In genomic region chr6:158475344-158476302, GRCh38 we compare ENCODE assay signal across 8 cellular contexts.
DNase-seq lines count a peak whose midpoint lies in the region; ATAC-seq, FAIRE-seq and TF ChIP-seq lines count a peak whose summit lies in the region.

No MANE protein-coding gene starts in this region.

- TF ChIP-seq EP300 in HepG2 (IDR thresholded peaks at IDR 0.05; ENCODE audit: low read depth in 2 of 2, low read length in 2 of 2) (no peak), HepG2 (CRISPR knock-in tag; IDR thresholded peaks at IDR 0.05; ENCODE audit: borderline replicate concordance) (no peak)

- H3K9ac ChIP-seq in HepG2 (ENCODE audit: insufficient read depth, low read depth, low read length): no peak overlapping the region

- no peak for FAIRE-seq in HepG2 (lab: Jason Lieb, UNC)

- no peak overlapping the region for H3K4me3 Mint-ChIP-seq in nephron progenitor cell

- no peaks in the 10 kb centered on the region for H3K27me3 ChIP-seq in HepG2 (ENCODE audit: control insufficient read depth in 1 of 2, insufficient read depth in 2 of 2, low read length in 2 of 2)

- peak; percentile 68 for ATAC-seq in GM18861 (IDR thresholded peaks at IDR 0.05; ENCODE audit: unreplicated experiment)
- peak; percentile 88 for ATAC-seq in HG02884 (IDR thresholded peaks at IDR 0.05; ENCODE audit: unreplicated experiment)
- no peak; the same call in 2 of the 3 replicates for ATAC-seq in HepG2

- no peak overlapping the region for H3K27ac ChIP-seq in HepG2 (ENCODE audit: extremely low read length, insufficient read depth, low read length)

- no peaks in the 10 kb centered on the region for H3K9me3 ChIP-seq in HepG2 (ENCODE audit: low read length)

- H3K4me1 ChIP-seq in HepG2 (ENCODE audit: insufficient read depth, low read length): no peaks in the 10 kb centered on the region

- BruUV-seq in HepG2 (replicated peaks; lab: Mats Ljungman, UMichigan): no TSS peak

- H3K36me3 ChIP-seq in HepG2 (replicated peaks in 1 of 2; ENCODE audit: control insufficient read depth in 1 of 2, insufficient read depth in 2 of 2, low read length in 2 of 2): peaks cover 15 to 44% of the 10 kb centered on the region in 2 experiments

- 95% methylated on average over 15 of the region's 15 CpGs for WGBS in HepG2 (ENCODE audit: low lambda C conversion rate)

- H3K79me2 ChIP-seq in HepG2 (ENCODE audit: insufficient read depth, low read length): no peaks in the 10 kb centered on the region

- no peaks in the 10 kb centered on the region for H4K20me1 ChIP-seq in HepG2 (ENCODE audit: insufficient read depth, low read length)

- in situ Hi-C loops in ACHN (cut with HindIII; ENCODE audit: low pct_ligation_motif_present, low pct_unique_long_range_greater_than_20kb, low sequenced_read_pairs) (no loop called here), HepG2 (cut with HindIII; ENCODE audit: extremely low pct_ligation_motif_present, low pct_unique_long_range_greater_than_20kb) (no loop called here)

- H3K9me3 Mint-ChIP-seq in nephron progenitor cell: no peaks in the 10 kb centered on the region

- H3K4me2 ChIP-seq in HepG2 (ENCODE audit: low read depth, low read length): no peak overlapping the region

- H3K27ac Mint-ChIP-seq in nephron progenitor cell: peak overlapping the region; percentile 96

- no peak for TF ChIP-seq POLR2A in HepG2 (IDR thresholded peaks at IDR 0.05; ENCODE audit: insufficient read depth in 1 of 2, low read depth in 2 of 2, low read length in 2 of 2)

- DNase-seq in ACHN: peak; percentile 56
- peak; percentile 60 for DNase-seq in NCI-H1694 (lab: John Stamatoyannopoulos, UW)
- peak; percentile 1 for DNase-seq in amniotic stem cell (lab: John Stamatoyannopoulos, UW)
- no peak for DNase-seq in nephron progenitor cell
- no peak for DNase-seq in HepG2 (ENCODE audit: low spot score)
- no peak for DNase-seq in stimulated activated CD4-positive, alpha-beta T cell treated with anti-CD3 and anti-CD28 coated beads, Interleukin-1b, Interleukin-23, amount 100 ng/mL, for 48 hours

- H3K4me3 ChIP-seq in HepG2 (replicated peaks in 1 of 3; ENCODE audit: insufficient read depth in 1 of 3, low read depth in 2 of 3, low read length in 3 of 3): no peak overlapping the region

- TF ChIP-seq CTCF in nephron progenitor cell (IDR thresholded peaks at IDR 0.05): no peak
- no peak for TF ChIP-seq CTCF in HepG2 (CRISPR knock-in tag; IDR thresholded peaks at IDR 0.05)

- no peak for TF ChIP-seq RAD21 in HepG2 (CRISPR knock-in tag; IDR thresholded peaks at IDR 0.05)

- POLR2A ChIA-PET in HepG2 (lab: Yijun Ruan, JAX): no interaction called here

- CTCF ChIA-PET in HepG2 (lab: Yijun Ruan, JAX; ENCODE audit: low intra/inter-chr PET ratio, low total read pairs): no interaction called here

- intact Hi-C loops in HepG2 (cut with micrococcal nuclease; ENCODE audit: unreplicated experiment): no loop called here

- H3K4me1 Mint-ChIP-seq in nephron progenitor cell: peaks cover 46% of the 10 kb centered on the region

- no peak overlapping the region for H2AFZ ChIP-seq in HepG2 (ENCODE audit: low read length)

- H3K36me3 Mint-ChIP-seq in nephron progenitor cell (ENCODE audit: low read depth): peaks cover 40% of the 10 kb centered on the region

- H3K27me3 Mint-ChIP-seq in nephron progenitor cell (ENCODE audit: low read depth, poor library complexity): peaks cover 3% of the 10 kb centered on the region

TF ChIP-seq in HepG2, 621 proteins besides CTCF, POLR2A, EP300 and RAD21:
- TF ChIP-seq SSRP1 (CRISPR knock-in tag; IDR thresholded peaks at IDR 0.05): no peak
- TF ChIP-seq NR2F1 (CRISPR knock-in tag; IDR thresholded peaks at IDR 0.05): no peak
- TF ChIP-seq AHDC1 (CRISPR knock-in tag; IDR thresholded peaks at IDR 0.05; ENCODE audit: borderline replicate concordance): no peak
- no peak for TF ChIP-seq ZNF501 (CRISPR knock-in tag; IDR thresholded peaks at IDR 0.05)
- no peak for TF ChIP-seq ZNF564 (CRISPR knock-in tag; IDR thresholded peaks at IDR 0.05)
- no peak for TF ChIP-seq MEF2D (CRISPR knock-in tag; IDR thresholded peaks at IDR 0.05)
- no peak for TF ChIP-seq TARDBP (CRISPR knock-in tag; IDR thresholded peaks at IDR 0.05)
TF ChIP-seq in HepG2: peak in this region for 0.

Comparison
In these comparisons a context has a peak if more than half of its experiments do, and no peak if none do; other contexts are left out.
1. DNase-seq: peak in ACHN (single experiment), NCI-H1694 (single experiment) and amniotic stem cell (single experiment); none in nephron progenitor cell (single experiment), HepG2 (single experiment) and stimulated activated CD4-positive, alpha-beta T cell treated with anti-CD3 and anti-CD28 coated beads, Interleukin-1b, Interleukin-23, amount 100 ng/mL, for 48 hours (single experiment).